ENCODE assay signal across 20 cellular contexts in genomic region chr1:38444770-38445442, GRCh38.
DNase-seq lines count a peak whose midpoint lies in the region; ATAC-seq, FAIRE-seq and TF ChIP-seq lines count a peak whose summit lies in the region.
"Had no signal": no experiment of that assay in that cellular context is flagged by ENCODE, and none has a peak within 500 bp of the region (broad histone marks: within the 10 kb centered on the region; RNA-seq: fewer than 3 reads in every experiment).

No MANE protein-coding gene starts in this region.

- no peak for TF ChIP-seq POLR2A in K562 (conservative IDR thresholded peaks at IDR 0.05)

- intact Hi-C loops in K562 (cut with micrococcal nuclease), result no loop called here
- intact Hi-C loops in posterior vena cava (cut with DNase I), result no loop called here

- no peak for FAIRE-seq in K562 (lab: Jason Lieb, UNC)
- FAIRE-seq: HepG2 had no signal

- H3K4me3 ChIP-seq in K562, result no peak overlapping the region
- H3K4me3 ChIP-seq: MG63, SK-N-MC had no signal

- H3K27me3 ChIP-seq in K562 (ENCODE audit: control insufficient read depth in 2 of 2, insufficient read depth in 2 of 2, low read length in 2 of 2), result peaks cover 16 to 41% of the 10 kb centered on the region in 2 experiments; a peak in 3 of 5 replicates
- H3K27me3 ChIP-seq: MG63 had no signal

- no peak overlapping the region for H3K9ac ChIP-seq in K562 (ENCODE audit: insufficient read depth in 1 of 2, low read depth in 2 of 2, low read length in 2 of 2)

- no peaks in the 10 kb centered on the region for H3K36me3 Mint-ChIP-seq in nephron progenitor cell (ENCODE audit: low read depth)
- H3K36me3 Mint-ChIP-seq: CD4-positive, CD25-positive, alpha-beta regulatory T cell had no signal

- DNase-seq in NCI-H748 (lab: John Stamatoyannopoulos, UW; ENCODE audit: unreplicated experiment), result peak; percentile 3
- DNase-seq in NCI-H748 treated with DMSO at 0.1 percent for 48 hours (lab: John Stamatoyannopoulos, UW), result no peak
- DNase-seq in K562 (ENCODE audit: extremely low read depth in 1 of 4, low spot score in 3 of 4), result no peak
- DNase-seq in nephron progenitor cell, result peak; percentile 16
- DNase-seq in posterior vena cava (ENCODE audit: low spot score), result no peak
- DNase-seq in inferior parietal cortex (ENCODE audit: extremely low spot score), result no peak
- DNase-seq: CD4-positive, CD25-positive, alpha-beta regulatory T cell; DMS79; NCI-H1092 treated with DMSO at 0.1 percent for 48 hours; NCI-H1694; NCI-H345; NCI-H69 had no signal

- TF ChIP-seq RAD21 in K562 (CRISPR knock-in tag; conservative IDR thresholded peaks at IDR 0.05 in 1 of 2, IDR thresholded peaks at IDR 0.05 in 1 of 2), result no peak

- H3K4me3 Mint-ChIP-seq in nephron progenitor cell, result no peak overlapping the region
- H3K4me3 Mint-ChIP-seq: B cell; CD4-positive, CD25-positive, alpha-beta regulatory T cell had no signal

- no peak overlapping the region for H3K4me2 ChIP-seq in K562 (ENCODE audit: insufficient read depth, low read length)

- TF ChIP-seq EP300 in K562 (IDR thresholded peaks at IDR 0.05; ENCODE audit: low read length), result no peak

- no peaks in the 10 kb centered on the region for H3K9me3 ChIP-seq in K562 (replicated peaks; ENCODE audit: control insufficient read depth, insufficient read depth, low read depth, low read length)

- no peak overlapping the region for H3K27ac ChIP-seq in K562 (ENCODE audit: extremely low read depth, low read depth, low read length)
- H3K27ac ChIP-seq: 22Rv1, SK-N-MC had no signal

- TF ChIP-seq CTCF in K562 (IDR thresholded peaks at IDR 0.05 in 2 of 3, conservative IDR thresholded peaks at IDR 0.05 in 1 of 3; ENCODE audit: insufficient read depth in 2 of 3, low read depth in 1 of 3, low read length in 3 of 3) (no peak), nephron progenitor cell (IDR thresholded peaks at IDR 0.05) (no peak)

- no peaks in the 10 kb centered on the region for H3K79me2 ChIP-seq in K562 (ENCODE audit: control insufficient read depth, insufficient read depth, low read length)

- H3K27ac Mint-ChIP-seq in nephron progenitor cell, result no peak overlapping the region
- H3K27ac Mint-ChIP-seq: B cell; CD4-positive, CD25-positive, alpha-beta regulatory T cell had no signal

- in situ Hi-C loops in K562 (cut with MboI), result no loop called here

- peaks cover 10% of the 10 kb centered on the region for H3K4me1 Mint-ChIP-seq in nephron progenitor cell
- H3K4me1 Mint-ChIP-seq: B cell; CD4-positive, CD25-positive, alpha-beta regulatory T cell had no signal

- no peaks in the 10 kb centered on the region for H4K20me1 ChIP-seq in K562 (replicated peaks; ENCODE audit: control insufficient read depth, insufficient read depth, low read length)

- POLR2A ChIA-PET in K562 (lab: Yijun Ruan, JAX), result interaction anchor here (0.6 to 1.1 kb wide), 4 partner anchors 8 to 1451 kb away, joined by 3 to 5 read pairs (median 3); no protein-coding TSS in a partner anchor

- H3K4me1 ChIP-seq in K562 (replicated peaks in 1 of 2; ENCODE audit: control insufficient read depth in 2 of 2, insufficient read depth in 2 of 2, low read length in 2 of 2), result peaks cover 0 to 3% of the 10 kb centered on the region in 2 experiments; a peak in 1 of 5 replicates

- H2AFZ ChIP-seq in K562 (ENCODE audit: low read depth, low read length), result no peak overlapping the region

- 8% methylated on average over 15 of the region's 16 CpGs for WGBS in K562 (ENCODE audit: insufficient coverage, low coverage, missing lambda C conversion rate)

- peaks cover 3% of the 10 kb centered on the region for H3K27me3 Mint-ChIP-seq in nephron progenitor cell (ENCODE audit: low read depth, poor library complexity)

- BruUV-seq in K562 (replicated peaks; lab: Mats Ljungman, UMichigan), result no TSS peak

- CTCF ChIA-PET in K562 (lab: Yijun Ruan, JAX; ENCODE audit: low intra/inter-chr PET ratio), result no interaction called here

- H3K9me1 ChIP-seq in K562 (ENCODE audit: control insufficient read depth, insufficient read depth, low read length), result no peaks in the 10 kb centered on the region

- H3K9me3 Mint-ChIP-seq in nephron progenitor cell, result peaks cover 31% of the 10 kb centered on the region

- ATAC-seq in K562 (no peak; the same call in 2 of the 3 replicates), HG02981 (IDR thresholded peaks at IDR 0.05; ENCODE audit: unreplicated experiment) (no peak), HG02938 (IDR thresholded peaks at IDR 0.05; ENCODE audit: unreplicated experiment) (no peak)
- ATAC-seq: HCT116, HepG2 had no signal

- H3K36me3 ChIP-seq in K562 (ENCODE audit: control insufficient read depth, insufficient read depth, low read length), result no peaks in the 10 kb centered on the region
- H3K36me3 ChIP-seq: MG63 had no signal

TF ChIP-seq in K562, 482 proteins besides CTCF, POLR2A, EP300 and RAD21:
- TF ChIP-seq SIN3A (IDR thresholded peaks at IDR 0.05; ENCODE audit: borderline replicate concordance in 2 of 2, control insufficient read depth in 1 of 2, low read depth in 2 of 2, low read length in 2 of 2) (no peak), PKNOX1 (IDR thresholded peaks at IDR 0.05) (peak; percentile 74)

Comparison
In these comparisons a context has a peak if more than half of its experiments do, and no peak if none do; other contexts are left out.
1. DNase-seq: peak in NCI-H748 (single experiment) and nephron progenitor cell (single experiment); none in NCI-H748 treated with DMSO at 0.1 percent for 48 hours (single experiment), K562 (0 of 4), posterior vena cava (single experiment) and inferior parietal cortex (single experiment).